ENCODE assay signal across 29 cellular contexts in the genomic region with DNA sequence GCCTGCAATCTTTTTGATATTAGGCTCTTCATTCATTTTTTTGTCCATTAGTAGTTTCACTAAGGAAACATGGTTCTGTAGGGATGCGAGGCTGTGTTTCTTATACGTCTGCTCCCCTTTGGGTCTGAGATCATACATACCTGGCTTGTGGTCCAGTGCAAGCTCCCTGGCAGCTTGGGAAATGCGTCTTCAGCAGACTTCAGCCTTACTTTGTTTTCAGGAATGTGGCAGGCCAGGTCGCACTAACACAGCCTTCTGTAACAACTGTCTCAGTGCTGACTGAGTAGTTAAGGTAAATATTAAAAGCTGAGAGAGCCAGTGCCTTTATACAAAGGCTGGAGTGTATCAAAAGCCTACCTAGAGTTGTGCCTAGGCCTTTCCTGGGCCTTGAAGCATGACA.
"Had no signal": no experiment of that assay in that cellular context is flagged by ENCODE, and none has a peak within 500 bp of the region (broad histone marks: within the 10 kb centered on the region; RNA-seq: fewer than 3 reads in every experiment).

No MANE protein-coding gene starts in this region.

- H3K27me3 ChIP-seq: brain microvascular endothelial cell had no signal

- H3K27me3 Mint-ChIP-seq: activated B cell treated with CpG ODN at 0.5 μM for 24 hours; activated CD8-positive, alpha-beta T cell treated with anti-CD3 and anti-CD28 coated beads for 36 hours; activated T-helper 17 cell treated with anti-CD3 and anti-CD28 coated beads, Interleukin-2, amount 50 U/mL, for 72 hours; central memory CD8-positive, alpha-beta T cell; T-helper 17 cell had no signal

- H3K27ac Mint-ChIP-seq: activated B cell treated with CpG ODN at 0.5 μM for 24 hours; activated CD8-positive, alpha-beta T cell treated with anti-CD3 and anti-CD28 coated beads for 36 hours; activated naive CD8-positive, alpha-beta T cell; activated T-helper 17 cell treated with anti-CD3 and anti-CD28 coated beads, Interleukin-2, amount 50 U/mL, for 72 hours; T-helper 17 cell; T-helper 2 cell treated with Interferon-gamma antibody and Interleukin-4, amounts not matched to agents 5 μg/mL and 100 μg/mL, for 36 hours had no signal

- H3K4me1 Mint-ChIP-seq: activated B cell treated with CpG ODN at 0.5 μM for 24 hours; activated T-helper 17 cell treated with anti-CD3 and anti-CD28 coated beads, Interleukin-2, amount 50 U/mL, for 72 hours; central memory CD8-positive, alpha-beta T cell; T-helper 17 cell had no signal

- H3K36me3 ChIP-seq: brain microvascular endothelial cell, WERI-Rb-1 had no signal

- DNase-seq: activated B cell treated with CpG ODN at 0.5 μM for 24 hours; activated CD4-positive, alpha-beta T cell treated with anti-CD3 and anti-CD28 coated beads for 48 hours; activated CD4-positive, alpha-beta T cell treated with anti-CD3 and anti-CD28 coated beads, Interleukin-2, amount 50 U/mL, for 1 hour; activated CD4-positive, alpha-beta T cell treated with anti-CD3 and anti-CD28 coated beads, Interleukin-2, amount 50 U/mL, for 48 hours; activated CD8-positive, alpha-beta memory T cell treated with anti-CD3 and anti-CD28 coated beads for 24 hours; activated CD8-positive, alpha-beta T cell treated with anti-CD3 and anti-CD28 coated beads for 36 hours; activated effector memory CD4-positive, alpha-beta T cell treated with Interleukin-2 at 50 U/mL for 16 hours; activated gamma-delta T cell treated with Interleukin-2 at 50 U/mL for 16 hours; activated naive CD4-positive, alpha-beta T cell treated with anti-CD3 and anti-CD28 coated beads, Interleukin-2, amount 50 U/mL, for 16 hours; activated naive CD4-positive, alpha-beta T cell treated with Interleukin-2 at 50 U/mL for 16 hours; activated T-cell treated with anti-CD3 and anti-CD28 coated beads, Interleukin-2, amount 50 U/mL, for 4 hours; amniotic stem cell; anterior cingulate cortex; brain microvascular endothelial cell; effector CD8-positive, alpha-beta T cell; foreskin fibroblast; T-helper 1 cell; T-helper 17 cell; T1000; WERI-Rb-1 had no signal

- FAIRE-seq: bronchial epithelial cell, colon, frontal cortex had no signal

- H3K4me3 Mint-ChIP-seq: activated B cell treated with CpG ODN at 0.5 μM for 24 hours; activated CD8-positive, alpha-beta T cell treated with anti-CD3 and anti-CD28 coated beads for 36 hours; activated naive CD8-positive, alpha-beta T cell; activated T-cell treated with anti-CD3 and anti-CD28 coated beads, Interleukin-2, amount 50 U/mL, for 4 hours; activated T-helper 17 cell treated with anti-CD3 and anti-CD28 coated beads, Interleukin-2, amount 50 U/mL, for 72 hours; central memory CD8-positive, alpha-beta T cell; T-helper 17 cell; T-helper 2 cell treated with Interferon-gamma antibody and Interleukin-4, amounts not matched to agents 5 μg/mL and 100 μg/mL, for 36 hours had no signal

- H3K36me3 Mint-ChIP-seq: activated naive CD8-positive, alpha-beta T cell had no signal

- ATAC-seq: activated CD4-positive, CD25-positive, alpha-beta regulatory T cell treated with anti-CD3 and anti-CD28 coated beads, Interleukin-2, amount 50 U/mL, for 24 hours; activated CD8-positive, alpha-beta T cell treated with anti-CD3 and anti-CD28 coated beads for 36 hours; activated T-cell treated with anti-CD3 and anti-CD28 coated beads, Interleukin-2, amount 50 U/mL, for 4 hours; activated T-helper 17 cell treated with anti-CD3 and anti-CD28 coated beads, Interleukin-2, amount 50 U/mL, for 72 hours; esophagus mucosa; T-helper 17 cell had no signal

- H3K27ac ChIP-seq: brain microvascular endothelial cell, WERI-Rb-1 had no signal
